1 cellular context compared by ENCODE assay signal in the genomic region with DNA sequence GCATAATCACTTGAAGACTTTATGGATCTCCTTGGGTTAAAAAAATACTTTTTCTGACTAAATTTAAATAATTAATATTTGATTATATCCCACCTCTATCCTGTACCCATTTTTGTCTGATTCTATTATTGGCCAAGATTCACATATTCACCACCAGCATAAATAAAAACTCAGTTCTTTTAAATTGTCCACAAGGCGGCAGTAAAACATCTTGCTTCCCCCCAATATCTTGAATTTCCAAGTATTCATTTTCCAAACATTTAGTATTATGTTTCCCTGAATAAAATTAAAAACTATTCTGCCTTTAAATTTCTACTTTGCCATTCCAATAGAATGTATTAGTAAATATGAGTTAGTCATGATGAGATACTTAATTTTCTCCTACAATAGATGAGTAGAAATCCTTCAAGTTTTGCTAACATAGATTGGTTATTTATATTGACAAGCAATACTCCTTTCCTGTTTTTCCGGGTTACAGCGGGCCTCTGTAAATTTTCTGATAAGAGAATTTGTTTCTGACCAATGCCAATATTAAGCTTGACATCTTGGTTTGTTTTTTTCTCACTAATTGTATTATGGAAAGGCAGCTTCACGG.
TF ChIP-seq lines count a peak whose summit lies in the region.

No MANE protein-coding gene starts in this region.

TF ChIP-seq in K562, 482 proteins besides CTCF, POLR2A, EP300 and RAD21 (continued from another document):
- TF ChIP-seq, protein P1, sequence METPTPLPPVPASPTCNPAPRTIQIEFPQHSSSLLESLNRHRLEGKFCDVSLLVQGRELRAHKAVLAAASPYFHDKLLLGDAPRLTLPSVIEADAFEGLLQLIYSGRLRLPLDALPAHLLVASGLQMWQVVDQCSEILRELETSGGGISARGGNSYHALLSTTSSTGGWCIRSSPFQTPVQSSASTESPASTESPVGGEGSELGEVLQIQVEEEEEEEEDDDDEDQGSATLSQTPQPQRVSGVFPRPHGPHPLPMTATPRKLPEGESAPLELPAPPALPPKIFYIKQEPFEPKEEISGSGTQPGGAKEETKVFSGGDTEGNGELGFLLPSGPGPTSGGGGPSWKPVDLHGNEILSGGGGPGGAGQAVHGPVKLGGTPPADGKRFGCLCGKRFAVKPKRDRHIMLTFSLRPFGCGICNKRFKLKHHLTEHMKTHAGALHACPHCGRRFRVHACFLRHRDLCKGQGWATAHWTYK (CRISPR knock-in tag; IDR thresholded peaks at IDR 0.05): no peak
